Comparison of ENCODE assay signal across 8 cellular contexts in genomic region chr17:15683824-15684478, GRCh38. TPM values are rescaled to one million over a fixed set of nuclear protein-coding genes. Genes with fewer than 3 reads are reported as not detected.
DNase-seq lines count a peak whose midpoint lies in the region; ATAC-seq and TF ChIP-seq lines count a peak whose summit lies in the region.
"Not testable (repeated sequence)": the region's sequence is repeated elsewhere in the genome, so short reads cannot be mapped to it uniquely, and the experiment has no call there.

Gene TRIM16 (minus strand): TSS chr17:15684311. CDS start chr17:15651609, 32,702 bp downstream.

- peak within 1 kb of the TSS; percentile 74 to 96 (median 89) for H3K27ac Mint-ChIP-seq in naive thymus-derived CD8-positive, alpha-beta T cell

- not testable (repeated sequence) for H3K79me2 ChIP-seq in DOHH2 (ENCODE audit: control insufficient read depth, low read length); GM23248 (ENCODE audit: insufficient read depth); KMS-11 (ENCODE audit: insufficient read depth, low read depth)

- in situ Hi-C loops in GM23248 (cut with MboI): not testable (repeated sequence)

- H3K9me3 Mint-ChIP-seq in naive thymus-derived CD8-positive, alpha-beta T cell: not testable (repeated sequence)

- H3K9me3 ChIP-seq in DOHH2 (ENCODE audit: control insufficient read depth, insufficient read depth, low read length); GM23248 (ENCODE audit: low read depth): not testable (repeated sequence)

- H3K9me2 ChIP-seq in DOHH2 (replicated peaks; ENCODE audit: control insufficient read depth, low read length); GM23248 (ENCODE audit: insufficient read depth): not testable (repeated sequence)

- H3K4me1 Mint-ChIP-seq in naive thymus-derived CD8-positive, alpha-beta T cell: peaks cover 12 to 25% (median 12%) of the 10 kb centered on the region in 4 donors

- H3K36me3 ChIP-seq in DOHH2 (ENCODE audit: control insufficient read depth, low read length); GM23248 (ENCODE audit: low read depth); KMS-11 (ENCODE audit: insufficient read depth): not testable (repeated sequence)

- H3K4me1 ChIP-seq in DOHH2 (ENCODE audit: control insufficient read depth, low read length): peaks cover 13% of the 10 kb centered on the region
- H3K4me1 ChIP-seq in GM23248 (ENCODE audit: insufficient read depth); KMS-11 (ENCODE audit: low read depth, poor library complexity, severe bottlenecking): not testable (repeated sequence)

- not testable (repeated sequence) for H3K27me3 ChIP-seq in DOHH2 (ENCODE audit: control insufficient read depth, low read length); GM23248 (replicated peaks; ENCODE audit: insufficient read depth); KMS-11 (ENCODE audit: insufficient read depth, low read depth)

- H3K4me2 ChIP-seq in DOHH2 (ENCODE audit: low read length): peak within 1 kb of the TSS; percentile 82
- H3K4me2 ChIP-seq in GM23248 (ENCODE audit: unreplicated experiment): peak within 1 kb of the TSS; percentile 93
- not testable (repeated sequence) for H3K4me2 ChIP-seq in KMS-11

- not testable (repeated sequence) for H4K20me1 ChIP-seq in DOHH2 (ENCODE audit: control insufficient read depth, insufficient read depth, low read depth, low read length); GM23248 (ENCODE audit: insufficient read depth); KMS-11 (ENCODE audit: insufficient read depth)

- H3K27me3 Mint-ChIP-seq in naive thymus-derived CD8-positive, alpha-beta T cell: not testable (repeated sequence)

- DNase-seq in GM23248 (peak; percentile 80), SHP77 (lab: John Stamatoyannopoulos, UW) (peak; percentile 75 to 80), fibroblast of pulmonary artery (ENCODE audit: low read depth) (peak; percentile 48)
- DNase-seq in activated T-helper 9 cell treated with anti-CD3 and anti-CD28 coated beads, Interleukin-2, amount 50 U/mL, for 16 hours (ENCODE audit: low read depth): peak; percentile 76
- peak; percentile 67 to 87 (median 79) for DNase-seq in naive thymus-derived CD8-positive, alpha-beta T cell
- DNase-seq in stimulated activated CD8-positive, alpha-beta memory T cell treated with anti-CD3 and anti-CD28 coated beads, Interleukin-7, amount 100 ng/mL, for 48 hours (ENCODE audit: extremely low read depth in 1 of 2, low read depth in 1 of 2): peak; percentile 48 to 52

- not testable (repeated sequence) for TF ChIP-seq CTCF in DOHH2 (IDR thresholded peaks at IDR 0.05; ENCODE audit: low read depth, low read length, poor library complexity, severe bottlenecking); KMS-11 (conservative IDR thresholded peaks at IDR 0.05; ENCODE audit: low read depth, low read length); fibroblast of pulmonary artery (IDR thresholded peaks at IDR 0.05; ENCODE audit: low read length, missing control alignments)

- peak within 1 kb of the TSS; percentile 82 for H3K9ac ChIP-seq in GM23248
- H3K9ac ChIP-seq in KMS-11: not testable (repeated sequence)

- not testable (repeated sequence) for H3K27ac ChIP-seq in DOHH2 (ENCODE audit: low read depth, low read length); KMS-11
- H3K27ac ChIP-seq in GM23248: peak within 1 kb of the TSS; percentile 55

- WGBS in GM23248 (ENCODE audit: low coverage in 1 of 2, low lambda C conversion rate in 2 of 2, missing lambda C conversion rate in 2 of 2), 2 experiments: 1% methylated on average over 32 to 34 of the region's 35 CpGs

- H3K4me3 Mint-ChIP-seq in naive thymus-derived CD8-positive, alpha-beta T cell: peak within 1 kb of the TSS; percentile 90 to 97 (median 95)

- H2AFZ ChIP-seq in GM23248 (peak within 1 kb of the TSS; percentile 99), KMS-11 (ENCODE audit: low read depth) (0 out of 2 replicates have a peak within 1 kb of the TSS, but pooled peaks have one; percentile 14)

- POLR2A ChIA-PET in naive thymus-derived CD8-positive, alpha-beta T cell (lab: Charles Lee): not testable (repeated sequence)

- H3K36me3 Mint-ChIP-seq in naive thymus-derived CD8-positive, alpha-beta T cell: not testable (repeated sequence)

- ATAC-seq in naive thymus-derived CD8-positive, alpha-beta T cell: peak; percentile 98 to 99

- H3K4me3 ChIP-seq in DOHH2 (ENCODE audit: low read length) (peak within 1 kb of the TSS; percentile 82), GM23248 (peak within 1 kb of the TSS; percentile 87), fibroblast of pulmonary artery (replicated peaks; ENCODE audit: low read depth, low read length) (peak within 1 kb of the TSS; percentile 64)
- not testable (repeated sequence) for H3K4me3 ChIP-seq in KMS-11 (IDR thresholded peaks at IDR 0.05; ENCODE audit: insufficient read depth, low read depth, low read length)

- H3F3A ChIP-seq in DOHH2 (ENCODE audit: control insufficient read depth, insufficient read depth); GM23248 (ENCODE audit: insufficient read depth): not testable (repeated sequence)

RNA-seq across cellular contexts. Expression of gene TRIM16, which starts in this region (rescaled TPM):
- 32.1 and 39.0 TPM in 2 replicates for total RNA-seq in GM23248 (2014; rRNA removed; shearing (Covaris generic))
- polyA plus RNA-seq in GM23248 (2016; fragmentation: Nextera tagmentation; extraction: Ambion mirVana): 21.3 and 23.2 TPM in 2 replicates
- 1 to 10 TPM; 6.8 to 8.6 TPM for total RNA-seq in naive thymus-derived CD8-positive, alpha-beta T cell
- 1 to 10 TPM; 1.3 to 4.8 (median 2.6) TPM for polyA plus RNA-seq in naive thymus-derived CD8-positive, alpha-beta T cell
